Comparison of ENCODE assay signal across 21 cellular contexts in genomic region chr2:241981076-241981700, GRCh38.
A peak's percentile ranks its signal among the peaks of the same experiment; 100 is the strongest.
DNase-seq lines count a peak whose midpoint lies in the region; ATAC-seq and TF ChIP-seq lines count a peak whose summit lies in the region.
"Had no signal": no experiment of that assay in that cellular context is flagged by ENCODE, and none has a peak within 500 bp of the region (broad histone marks: within the 10 kb centered on the region; RNA-seq: fewer than 3 reads in every experiment).

No MANE protein-coding gene starts in this region.

- DNase-seq in CD4-positive, CD25-positive, alpha-beta regulatory T cell, result no peak
- peak; percentile 41 for DNase-seq in left lobe of liver (ENCODE audit: low spot score)
- peak; percentile 80 for DNase-seq in osteocyte (ENCODE audit: extremely low spot score, unreplicated experiment)
- no peak for DNase-seq in activated naive CD8-positive, alpha-beta T cell treated with anti-CD3 and anti-CD28 coated beads for 36 hours
- no peak for DNase-seq in activated T-cell treated with anti-CD3 and anti-CD28 coated beads, Interleukin-2, amount 50 U/mL, for 48 hours
- DNase-seq in NCI-H187 treated with DMSO at 0.1 percent for 48 hours (lab: John Stamatoyannopoulos, UW), result no peak
- no peak for DNase-seq in transverse colon
- DNase-seq: DMS 273 treated with DMSO at 0.1 percent for 48 hours, DND-41, HCEC 1CT, IMR-90, Karpas-422, MG63, NCI-H1092, NCI-H1436 treated with DMSO at 0.1 percent for 48 hours, NCI-H2081, NCI-H446 treated with DMSO at 0.1 percent for 48 hours, NCI-H69 had no signal

- TF ChIP-seq CTCF in osteocyte (IDR thresholded peaks at IDR 0.05), result no peak
- no peak for TF ChIP-seq CTCF in transverse colon (IDR thresholded peaks at IDR 0.05)

- H3K36me3 Mint-ChIP-seq in CD4-positive, CD25-positive, alpha-beta regulatory T cell, result peaks cover 25% of the 10 kb centered on the region
- H3K36me3 Mint-ChIP-seq in IgD-negative memory B cell (peaks cover 7% of the 10 kb centered on the region), osteocyte (ENCODE audit: unreplicated experiment) (no peaks in the 10 kb centered on the region)
- H3K36me3 Mint-ChIP-seq in activated naive CD8-positive, alpha-beta T cell treated with anti-CD3 and anti-CD28 coated beads for 36 hours, result peaks cover 15% of the 10 kb centered on the region

- H3K27me3 ChIP-seq in CD4-positive, CD25-positive, alpha-beta regulatory T cell (ENCODE audit: control insufficient read depth, insufficient read depth, low read length), result no peaks in the 10 kb centered on the region
- H3K27me3 ChIP-seq in transverse colon, result no peaks in the 10 kb centered on the region
- H3K27me3 ChIP-seq: BLaER1 treated with 17β-estradiol and CSF1 and Interleukin-3, amounts not matched to agents 10 nM and 100 nM; MG63 had no signal

- peaks cover 0 to 3% (median 0%) of the 10 kb centered on the region in 7 donors for H3K9me3 Mint-ChIP-seq in CD4-positive, CD25-positive, alpha-beta regulatory T cell
- H3K9me3 Mint-ChIP-seq in IgD-negative memory B cell (peaks cover 0 to 3% (median 0%) of the 10 kb centered on the region in 3 donors), osteocyte (ENCODE audit: unreplicated experiment) (no peaks in the 10 kb centered on the region)
- peaks cover 2% of the 10 kb centered on the region for H3K9me3 Mint-ChIP-seq in activated naive CD8-positive, alpha-beta T cell treated with anti-CD3 and anti-CD28 coated beads for 36 hours

- no peak for TF ChIP-seq POLR2A in transverse colon (IDR thresholded peaks at IDR 0.05)

- H3K27ac ChIP-seq in CD4-positive, CD25-positive, alpha-beta regulatory T cell (ENCODE audit: insufficient read depth, low read length, poor library complexity, severe bottlenecking), result no peak overlapping the region
- no peak overlapping the region for H3K27ac ChIP-seq in transverse colon
- H3K27ac ChIP-seq: BLaER1 treated with 17β-estradiol and CSF1 and Interleukin-3, amounts not matched to agents 10 nM and 100 nM had no signal

- no peak overlapping the region for H3K4me3 Mint-ChIP-seq in CD4-positive, CD25-positive, alpha-beta regulatory T cell
- H3K4me3 Mint-ChIP-seq in IgD-negative memory B cell (no peak overlapping the region), osteocyte (ENCODE audit: unreplicated experiment) (no peak overlapping the region)
- H3K4me3 Mint-ChIP-seq in activated naive CD8-positive, alpha-beta T cell treated with anti-CD3 and anti-CD28 coated beads for 36 hours, result no peak overlapping the region

- H3K9me3 ChIP-seq in CD4-positive, CD25-positive, alpha-beta regulatory T cell (ENCODE audit: control insufficient read depth in 2 of 2, low read length in 2 of 2), result no peaks in the 10 kb centered on the region
- no peaks in the 10 kb centered on the region for H3K9me3 ChIP-seq in transverse colon
- H3K9me3 ChIP-seq: MG63 had no signal

- in situ Hi-C loops in transverse colon (cut with MboI; ENCODE audit: low pct_ligation_motif_present in 1 of 4, low pct_unique_long_range_greater_than_20kb in 1 of 4, low sequenced_read_pairs in 3 of 4), result no loop called here

- WGBS in transverse colon (ENCODE audit: low coverage in 1 of 2), 2 donors, result 88 to 95% methylated on average over 15 to 24 of the region's 24 CpGs

- H3K4me1 Mint-ChIP-seq in CD4-positive, CD25-positive, alpha-beta regulatory T cell, result peaks cover 5 to 24% (median 15%) of the 10 kb centered on the region in 4 donors
- H3K4me1 Mint-ChIP-seq in IgD-negative memory B cell (peaks cover 27 to 36% (median 29%) of the 10 kb centered on the region in 3 donors), osteocyte (ENCODE audit: unreplicated experiment) (no peaks in the 10 kb centered on the region)
- peaks cover 8% of the 10 kb centered on the region for H3K4me1 Mint-ChIP-seq in activated naive CD8-positive, alpha-beta T cell treated with anti-CD3 and anti-CD28 coated beads for 36 hours

- ATAC-seq in CD4-positive, CD25-positive, alpha-beta regulatory T cell (ENCODE audit: low read depth in 2 of 2), result no peak
- ATAC-seq in left lobe of liver, result no peak
- ATAC-seq: Panc1 had no signal

- intact Hi-C loops in transverse colon (cut with DNase I; ENCODE audit: low total_unique reads), result no loop called here

- no peaks in the 10 kb centered on the region for H3K36me3 ChIP-seq in CD4-positive, CD25-positive, alpha-beta regulatory T cell (ENCODE audit: control insufficient read depth, insufficient read depth, low read length)
- no peaks in the 10 kb centered on the region for H3K36me3 ChIP-seq in transverse colon
- H3K36me3 ChIP-seq: MG63 had no signal

- H3K27me3 Mint-ChIP-seq in CD4-positive, CD25-positive, alpha-beta regulatory T cell, result peaks cover 4% of the 10 kb centered on the region
- H3K27me3 Mint-ChIP-seq in IgD-negative memory B cell (no peaks in the 10 kb centered on the region), osteocyte (ENCODE audit: unreplicated experiment) (no peaks in the 10 kb centered on the region)
- no peaks in the 10 kb centered on the region for H3K27me3 Mint-ChIP-seq in activated naive CD8-positive, alpha-beta T cell treated with anti-CD3 and anti-CD28 coated beads for 36 hours

- H3K4me3 ChIP-seq in CD4-positive, CD25-positive, alpha-beta regulatory T cell (ENCODE audit: low read depth, low read length), result no peak overlapping the region
- no peak overlapping the region for H3K4me3 ChIP-seq in transverse colon
- H3K4me3 ChIP-seq: BLaER1 treated with 17β-estradiol and CSF1 and Interleukin-3, amounts not matched to agents 10 nM and 100 nM; MG63 had no signal

- TF ChIP-seq EP300 in transverse colon (IDR thresholded peaks at IDR 0.05; ENCODE audit: low read depth), result no peak

- peak overlapping the region in 2 of 3 donors; percentile 51 to 95 for H3K27ac Mint-ChIP-seq in CD4-positive, CD25-positive, alpha-beta regulatory T cell
- H3K27ac Mint-ChIP-seq in IgD-negative memory B cell, result peak overlapping the region in 2 of 3 donors; percentile 69 to 76
- no peak overlapping the region for H3K27ac Mint-ChIP-seq in osteocyte (ENCODE audit: unreplicated experiment)
- no peak overlapping the region for H3K27ac Mint-ChIP-seq in activated naive CD8-positive, alpha-beta T cell treated with anti-CD3 and anti-CD28 coated beads for 36 hours

- peaks cover 11% of the 10 kb centered on the region for H3K4me1 ChIP-seq in CD4-positive, CD25-positive, alpha-beta regulatory T cell (ENCODE audit: control insufficient read depth, insufficient read depth, low read length, poor library complexity, severe bottlenecking)
- no peaks in the 10 kb centered on the region for H3K4me1 ChIP-seq in transverse colon

Comparison
In these comparisons a context has a peak if more than half of its experiments do, and no peak if none do; other contexts are left out.
1. DNase-seq: peak in left lobe of liver (single experiment) and osteocyte (single experiment); none in CD4-positive, CD25-positive, alpha-beta regulatory T cell (0 of 3), activated naive CD8-positive, alpha-beta T cell treated with anti-CD3 and anti-CD28 coated beads for 36 hours (single experiment), activated T-cell treated with anti-CD3 and anti-CD28 coated beads, Interleukin-2, amount 50 U/mL, for 48 hours (0 of 2), NCI-H187 treated with DMSO at 0.1 percent for 48 hours (single experiment) and transverse colon (single experiment).
2. H3K27ac Mint-ChIP-seq: peak in CD4-positive, CD25-positive, alpha-beta regulatory T cell (2 of 3) and IgD-negative memory B cell (2 of 3); none in osteocyte (single experiment) and activated naive CD8-positive, alpha-beta T cell treated with anti-CD3 and anti-CD28 coated beads for 36 hours (single experiment).